ENCODE assay signal across 16 cellular contexts in genomic region chr20:63014710-63015109, GRCh38. TPM values are rescaled to one million over a fixed set of nuclear protein-coding genes. Genes with fewer than 3 reads are reported as not detected.
DNase-seq lines count a peak whose midpoint lies in the region; ATAC-seq, FAIRE-seq and TF ChIP-seq lines count a peak whose summit lies in the region.
"Had no signal": no experiment of that assay in that cellular context is flagged by ENCODE, and none has a peak within 500 bp of the region (broad histone marks: within the 10 kb centered on the region; RNA-seq: fewer than 3 reads in every experiment).

No MANE protein-coding gene starts in this region.

- in situ Hi-C loops in transverse colon (cut with MboI; ENCODE audit: low pct_ligation_motif_present in 1 of 4, low pct_unique_long_range_greater_than_20kb in 1 of 4, low sequenced_read_pairs in 3 of 4): loop anchor here in 3 of 4 donors (5.0 to 25.0 kb wide), 2 partner anchors 122 to 127 kb away; no protein-coding TSS in a partner anchor

- peak overlapping the region; percentile 25 for H3K4me3 Mint-ChIP-seq in CD4-positive, alpha-beta T cell
- H3K4me3 Mint-ChIP-seq: activated CD4-positive, alpha-beta T cell treated with anti-CD3 and anti-CD28 coated beads, Interleukin-2, amount 10 ng/mL, durations not matched to agents 7 days and 5 days; dendritic cell treated with granulocyte-macrophage colony-stimulating factor and Interleukin-4, amounts not matched to agents 40 ng/mL and 50 ng/mL, for 4 days had no signal

- no peaks in the 10 kb centered on the region for H3K36me3 ChIP-seq in SJCRH30
- no peaks in the 10 kb centered on the region for H3K36me3 ChIP-seq in transverse colon
- H3K36me3 ChIP-seq: upper lobe of left lung had no signal

- H3K4me1 Mint-ChIP-seq in CD4-positive, alpha-beta T cell (ENCODE audit: low read depth): peaks cover 9% of the 10 kb centered on the region

- CTCF ChIA-PET in CD4-positive, alpha-beta T cell (lab: Charles Lee): interaction anchor here (1.6 kb wide), 1 partner anchor 42 kb away, joined by 4 read pairs; no protein-coding TSS in a partner anchor

- no peaks in the 10 kb centered on the region for H3K36me3 Mint-ChIP-seq in CD4-positive, alpha-beta T cell (ENCODE audit: low read depth)

- H3K4me3 ChIP-seq in SJCRH30: no peak overlapping the region
- H3K4me3 ChIP-seq in transverse colon: no peak overlapping the region
- H3K4me3 ChIP-seq: psoas muscle, upper lobe of left lung had no signal

- FAIRE-seq in GM19239 (lab: Jason Lieb, UNC): peak; percentile 73

- DNase-seq in CD4-positive, alpha-beta T cell: no peak
- DNase-seq in GM19239 (ENCODE audit: insufficient read length, low spot score): no peak
- DNase-seq in SJCRH30: peak; percentile 72 to 81
- peak; percentile 93 for DNase-seq in islet precursor cell
- no peak for DNase-seq in transverse colon
- DNase-seq in HuH-7.5 (ENCODE audit: low spot score): no peak
- DNase-seq: activated CD4-positive, alpha-beta T cell treated with anti-CD3 and anti-CD28 coated beads, Interleukin-2, amount 10 ng/mL, durations not matched to agents 7 days and 5 days; anterior cingulate cortex; midbrain; upper lobe of left lung had no signal

- peaks cover 77% of the 10 kb centered on the region for H3K27me3 Mint-ChIP-seq in CD4-positive, alpha-beta T cell

- peaks cover 8% of the 10 kb centered on the region for H3K4me1 ChIP-seq in SJCRH30
- no peaks in the 10 kb centered on the region for H3K4me1 ChIP-seq in transverse colon
- H3K4me1 ChIP-seq: psoas muscle had no signal

- TF ChIP-seq EP300 in transverse colon (IDR thresholded peaks at IDR 0.05; ENCODE audit: low read depth): no peak

- H3K27ac ChIP-seq in CD4-positive, alpha-beta T cell (ENCODE audit: low read depth, low read length): no peak overlapping the region
- no peak overlapping the region for H3K27ac ChIP-seq in SJCRH30
- H3K27ac ChIP-seq in transverse colon: no peak overlapping the region
- H3K27ac ChIP-seq: psoas muscle, upper lobe of left lung had no signal

- no peak for ATAC-seq in CD4-positive, alpha-beta T cell (ENCODE audit: poor library complexity)
- ATAC-seq in HG03175 (IDR thresholded peaks at IDR 0.05; ENCODE audit: unreplicated experiment) (no peak), GM18505 (IDR thresholded peaks at IDR 0.05; ENCODE audit: unreplicated experiment) (no peak)
- ATAC-seq: psoas muscle had no signal

- peaks cover 27% of the 10 kb centered on the region for H3K27me3 ChIP-seq in CD4-positive, alpha-beta T cell (ENCODE audit: control insufficient read depth, insufficient read depth, low read length)
- H3K27me3 ChIP-seq in SJCRH30 (peaks cover 42% of the 10 kb centered on the region), transverse colon (peaks cover 97% of the 10 kb centered on the region)

- TF ChIP-seq CTCF in CD4-positive, alpha-beta T cell (IDR thresholded peaks at IDR 0.05): no peak
- no peak for TF ChIP-seq CTCF in transverse colon (IDR thresholded peaks at IDR 0.05)

- intact Hi-C loops in CD4-positive, alpha-beta T cell (cut with DNase I, micrococcal nuclease): no loop called here
- intact Hi-C loops in transverse colon (cut with DNase I; ENCODE audit: low total_unique reads): no loop called here

- no peak overlapping the region for H3K27ac Mint-ChIP-seq in CD4-positive, alpha-beta T cell
- H3K27ac Mint-ChIP-seq: activated CD4-positive, alpha-beta T cell treated with anti-CD3 and anti-CD28 coated beads, Interleukin-2, amount 10 ng/mL, durations not matched to agents 7 days and 5 days; dendritic cell treated with granulocyte-macrophage colony-stimulating factor and Interleukin-4, amounts not matched to agents 40 ng/mL and 50 ng/mL, for 4 days had no signal

- TF ChIP-seq POLR2A in transverse colon (IDR thresholded peaks at IDR 0.05) (no peak), GM18505 (IDR thresholded peaks at IDR 0.05; ENCODE audit: borderline replicate concordance, extremely low read depth, insufficient read depth, insufficient read length) (no peak)

- POLR2A ChIA-PET in CD4-positive, alpha-beta T cell (lab: Charles Lee): no interaction called here

- no peaks in the 10 kb centered on the region for H3K9me3 Mint-ChIP-seq in CD4-positive, alpha-beta T cell

- WGBS in transverse colon (ENCODE audit: low coverage in 1 of 2), 2 donors: 27 to 30% methylated on average over 4 to 11 of the region's 11 CpGs

- H3K9me3 ChIP-seq in CD4-positive, alpha-beta T cell (ENCODE audit: control insufficient read depth, low read length): peaks cover 12% of the 10 kb centered on the region
- H3K9me3 ChIP-seq in SJCRH30 (replicated peaks): peaks cover 11% of the 10 kb centered on the region; the same call in 1 of the 2 replicates
- peaks cover 0 to 4% of the 10 kb centered on the region in 2 donors for H3K9me3 ChIP-seq in transverse colon

RNA-seq across cellular contexts. Expression of gene BHLHE23, which starts 7.9 kb away (rescaled TPM):
- not detected for total RNA-seq in CD4-positive, alpha-beta T cell
- not detected in 2 replicates for total RNA-seq in SJCRH30 (2014; rRNA removed; shearing (Covaris generic))
- total RNA-seq in transverse colon: not detected
- total RNA-seq: activated CD4-positive, alpha-beta T cell treated with anti-CD3 and anti-CD28 coated beads, Interleukin-2, amount 10 ng/mL, durations not matched to agents 7 days and 5 days; NCI-H460; psoas muscle; T-helper 2 cell treated with Interferon-gamma antibody and Interleukin-4, amounts not matched to agents 100 ng/mL and 5 ng/mL, for 36 hours; upper lobe of left lung had no signal

Comparison
In these comparisons a context has a peak if more than half of its experiments do, and no peak if none do; other contexts are left out.
1. DNase-seq: peak in SJCRH30 (2 of 2) and islet precursor cell (single experiment); none in CD4-positive, alpha-beta T cell (0 of 10), GM19239 (single experiment), transverse colon (single experiment) and HuH-7.5 (single experiment).